ENCODE assay signal across 25 cellular contexts in the genomic region with DNA sequence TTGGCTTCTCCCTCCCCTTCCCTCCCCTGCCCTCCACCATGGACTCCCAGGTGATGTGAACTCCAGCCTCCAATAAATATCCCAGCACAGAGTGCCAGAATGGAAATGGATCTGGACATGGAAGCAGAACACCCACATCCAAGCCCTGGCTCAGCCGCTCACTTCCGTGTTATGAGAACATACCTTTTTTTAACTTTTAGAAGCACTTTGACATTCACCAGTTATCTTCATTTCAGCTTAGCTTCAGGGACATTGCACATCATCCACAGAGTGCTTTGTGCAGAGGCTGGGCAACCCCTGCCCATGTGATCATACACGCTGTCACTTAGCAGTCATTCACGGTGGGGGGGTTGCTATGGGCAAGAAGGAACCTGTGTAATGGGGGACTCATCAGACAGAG. TPM values are rescaled to one million over a fixed set of nuclear protein-coding genes. Genes with fewer than 3 reads are reported as not detected.
"Had no signal": no experiment of that assay in that cellular context is flagged by ENCODE, and none has a peak within 500 bp of the region (broad histone marks: within the 10 kb centered on the region; RNA-seq: fewer than 3 reads in every experiment).

No MANE protein-coding gene starts in this region.

- FAIRE-seq: bronchial epithelial cell had no signal

- H3K36me3 ChIP-seq: ascending aorta, Peyer's patch had no signal

- ATAC-seq: activated CD8-positive, alpha-beta memory T cell treated with anti-CD3 and anti-CD28 coated beads, Interleukin-2, amount 10 ng/mL, durations not matched to agents 7 days and 5 days; body of pancreas; WTC11 had no signal

- H3K27ac ChIP-seq: ascending aorta, body of pancreas, Peyer's patch, RWPE1 had no signal

- H3K27me3 ChIP-seq: ascending aorta, body of pancreas, Peyer's patch had no signal

- DNase-seq: activated CD4-positive, alpha-beta T cell treated with anti-CD3 and anti-CD28 coated beads for 48 hours; activated CD4-positive, alpha-beta T cell treated with anti-CD3 and anti-CD28 coated beads, Interleukin-2, amount 50 U/mL, for 48 hours; activated CD4-positive, CD25-positive, alpha-beta regulatory T cell treated with anti-CD3 and anti-CD28 coated beads, Interleukin-2, amount 50 U/mL, for 72 hours; activated CD8-positive, alpha-beta memory T cell treated with anti-CD3 and anti-CD28 coated beads, Interleukin-2, amount 10 ng/mL, durations not matched to agents 7 days and 5 days; activated effector memory CD4-positive, alpha-beta T cell treated with Interleukin-2 at 50 U/mL for 16 hours; activated naive CD4-positive, alpha-beta T cell; activated T-cell treated with anti-CD3 and anti-CD28 coated beads, Interleukin-2, amount 50 U/mL, for 24 hours; amniotic stem cell; body of pancreas; KG1; NCI-H1048; NCI-H187 treated with DMSO at 0.1 percent for 48 hours; NCI-H2081 treated with DMSO at 0.1 percent for 48 hours; NCI-H446; NCI-H524; NK-92 treated with Interleukin-12 subunit alpha and Interleukin-12 subunit beta, amount 100 ng/mL, for 24 hours; OCI-M1; Peyer's patch; SHP77 treated with DMSO at 0.1 percent for 48 hours had no signal

- H3K4me1 ChIP-seq: ascending aorta, body of pancreas, Peyer's patch had no signal

- H3K9me3 ChIP-seq: ascending aorta, body of pancreas, Peyer's patch had no signal

- H3K4me3 ChIP-seq: ascending aorta, body of pancreas, Peyer's patch had no signal

RNA-seq across cellular contexts. Expression of a gene that starts 9.1 kb away (rescaled TPM):
- total RNA-seq: activated CD8-positive, alpha-beta memory T cell treated with anti-CD3 and anti-CD28 coated beads, Interleukin-2, amount 10 ng/mL, durations not matched to agents 7 days and 5 days; activated T-helper 1 cell treated with anti-CD3 and anti-CD28 coated beads, Interleukin-12 subunit alpha, Interleukin-12 subunit beta, Interleukin-2, Interleukin-4 antibody, amounts not matched to agents 30 ng/mL and 10 ng/mL and 1 ng/mL, durations not matched to agents 14 hours and 24 hours and 36 hours had no signal
- polyA plus RNA-seq: IgD-negative memory B cell had no signal
